Comparison of ENCODE assay signal across 1 cellular context in the genomic region with DNA sequence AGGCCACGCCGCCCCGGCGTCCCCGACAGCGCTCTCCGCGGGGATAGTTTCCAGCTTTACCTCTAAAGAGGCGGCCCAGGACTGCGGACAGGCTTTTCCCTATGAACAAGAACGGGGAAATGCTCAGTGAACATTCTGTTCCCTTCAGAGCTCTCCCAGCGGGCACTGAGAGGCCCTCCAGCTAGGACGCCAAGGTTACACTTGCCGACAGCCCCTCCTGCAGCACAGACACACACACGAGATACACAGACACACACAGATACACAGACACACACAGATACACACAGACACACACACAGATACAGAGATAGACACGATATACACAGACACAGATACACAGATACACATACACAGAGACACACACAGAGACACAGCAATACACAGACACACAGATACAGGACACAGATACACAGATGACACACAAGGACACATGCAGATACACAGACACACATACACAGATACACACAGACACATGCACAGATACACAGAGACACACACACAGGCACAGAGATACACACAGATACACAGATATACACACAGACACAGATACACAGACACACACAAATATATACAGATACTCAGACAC.
TF ChIP-seq lines count a peak whose summit lies in the region.

No MANE protein-coding gene starts in this region.

TF ChIP-seq in K562, 482 proteins besides CTCF, POLR2A, EP300 and RAD21 (continued from another document):
- TF ChIP-seq, protein P1, sequence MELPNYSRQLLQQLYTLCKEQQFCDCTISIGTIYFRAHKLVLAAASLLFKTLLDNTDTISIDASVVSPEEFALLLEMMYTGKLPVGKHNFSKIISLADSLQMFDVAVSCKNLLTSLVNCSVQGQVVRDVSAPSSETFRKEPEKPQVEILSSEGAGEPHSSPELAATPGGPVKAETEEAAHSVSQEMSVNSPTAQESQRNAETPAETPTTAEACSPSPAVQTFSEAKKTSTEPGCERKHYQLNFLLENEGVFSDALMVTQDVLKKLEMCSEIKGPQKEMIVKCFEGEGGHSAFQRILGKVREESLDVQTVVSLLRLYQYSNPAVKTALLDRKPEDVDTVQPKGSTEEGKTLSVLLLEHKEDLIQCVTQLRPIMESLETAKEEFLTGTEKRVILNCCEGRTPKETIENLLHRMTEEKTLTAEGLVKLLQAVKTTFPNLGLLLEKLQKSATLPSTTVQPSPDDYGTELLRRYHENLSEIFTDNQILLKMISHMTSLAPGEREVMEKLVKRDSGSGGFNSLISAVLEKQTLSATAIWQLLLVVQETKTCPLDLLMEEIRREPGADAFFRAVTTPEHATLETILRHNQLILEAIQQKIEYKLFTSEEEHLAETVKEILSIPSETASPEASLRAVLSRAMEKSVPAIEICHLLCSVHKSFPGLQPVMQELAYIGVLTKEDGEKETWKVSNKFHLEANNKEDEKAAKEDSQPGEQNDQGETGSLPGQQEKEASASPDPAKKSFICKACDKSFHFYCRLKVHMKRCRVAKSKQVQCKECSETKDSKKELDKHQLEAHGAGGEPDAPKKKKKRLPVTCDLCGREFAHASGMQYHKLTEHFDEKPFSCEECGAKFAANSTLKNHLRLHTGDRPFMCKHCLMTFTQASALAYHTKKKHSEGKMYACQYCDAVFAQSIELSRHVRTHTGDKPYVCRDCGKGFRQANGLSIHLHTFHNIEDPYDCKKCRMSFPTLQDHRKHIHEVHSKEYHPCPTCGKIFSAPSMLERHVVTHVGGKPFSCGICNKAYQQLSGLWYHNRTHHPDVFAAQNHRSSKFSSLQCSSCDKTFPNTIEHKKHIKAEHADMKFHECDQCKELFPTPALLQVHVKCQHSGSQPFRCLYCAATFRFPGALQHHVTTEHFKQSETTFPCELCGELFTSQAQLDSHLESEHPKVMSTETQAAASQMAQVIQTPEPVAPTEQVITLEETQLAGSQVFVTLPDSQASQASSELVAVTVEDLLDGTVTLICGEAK (IDR thresholded peaks at IDR 0.05): 0 out of 2 replicates have a peak, but pooled peaks have one; percentile 43
- TF ChIP-seq, protein P1 (CRISPR knock-in tag; IDR thresholded peaks at IDR 0.05): no peak
- TF ChIP-seq MCM7 (IDR thresholded peaks at IDR 0.05) (peak in 1 of 2 experiments; percentile 67; a peak in 1 of 4 replicates), ELF4 (CRISPR knock-in tag; IDR thresholded peaks at IDR 0.05) (0 out of 2 replicates have a peak, but pooled peaks have one; percentile 13), ZNF316 (IDR thresholded peaks at IDR 0.05) (peak; percentile 2; the same call in 1 of the 2 replicates), EHMT2 (IDR thresholded peaks at IDR 0.05) (0 out of 2 replicates have a peak, but pooled peaks have one; percentile 26), NR4A1 (CRISPR knock-in tag; IDR thresholded peaks at IDR 0.05) (no peak), NR4A1 (tag; IDR thresholded peaks at IDR 0.05) (no peak), RBM17 (IDR thresholded peaks at IDR 0.05; ENCODE audit: borderline replicate concordance, low read depth, low read length) (no peak), SMARCA5 (IDR thresholded peaks at IDR 0.05) (peak; percentile 76)
- TF ChIP-seq, protein P2, sequence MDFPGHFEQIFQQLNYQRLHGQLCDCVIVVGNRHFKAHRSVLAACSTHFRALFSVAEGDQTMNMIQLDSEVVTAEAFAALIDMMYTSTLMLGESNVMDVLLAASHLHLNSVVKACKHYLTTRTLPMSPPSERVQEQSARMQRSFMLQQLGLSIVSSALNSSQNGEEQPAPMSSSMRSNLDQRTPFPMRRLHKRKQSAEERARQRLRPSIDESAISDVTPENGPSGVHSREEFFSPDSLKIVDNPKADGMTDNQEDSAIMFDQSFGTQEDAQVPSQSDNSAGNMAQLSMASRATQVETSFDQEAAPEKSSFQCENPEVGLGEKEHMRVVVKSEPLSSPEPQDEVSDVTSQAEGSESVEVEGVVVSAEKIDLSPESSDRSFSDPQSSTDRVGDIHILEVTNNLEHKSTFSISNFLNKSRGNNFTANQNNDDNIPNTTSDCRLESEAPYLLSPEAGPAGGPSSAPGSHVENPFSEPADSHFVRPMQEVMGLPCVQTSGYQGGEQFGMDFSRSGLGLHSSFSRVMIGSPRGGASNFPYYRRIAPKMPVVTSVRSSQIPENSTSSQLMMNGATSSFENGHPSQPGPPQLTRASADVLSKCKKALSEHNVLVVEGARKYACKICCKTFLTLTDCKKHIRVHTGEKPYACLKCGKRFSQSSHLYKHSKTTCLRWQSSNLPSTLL (IDR thresholded peaks at IDR 0.05): 0 out of 2 replicates have a peak, but pooled peaks have one; percentile 20
- TF ChIP-seq, protein P3, sequence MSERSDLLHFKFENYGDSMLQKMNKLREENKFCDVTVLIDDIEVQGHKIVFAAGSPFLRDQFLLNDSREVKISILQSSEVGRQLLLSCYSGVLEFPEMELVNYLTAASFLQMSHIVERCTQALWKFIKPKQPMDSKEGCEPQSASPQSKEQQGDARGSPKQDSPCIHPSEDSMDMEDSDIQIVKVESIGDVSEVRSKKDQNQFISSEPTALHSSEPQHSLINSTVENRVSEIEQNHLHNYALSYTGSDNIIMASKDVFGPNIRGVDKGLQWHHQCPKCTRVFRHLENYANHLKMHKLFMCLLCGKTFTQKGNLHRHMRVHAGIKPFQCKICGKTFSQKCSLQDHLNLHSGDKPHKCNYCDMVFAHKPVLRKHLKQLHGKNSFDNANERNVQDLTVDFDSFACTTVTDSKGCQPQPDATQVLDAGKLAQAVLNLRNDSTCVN (CRISPR knock-in tag; IDR thresholded peaks at IDR 0.05): peak; percentile 64; the same call in 1 of the 2 replicates
- TF ChIP-seq, protein P4, sequence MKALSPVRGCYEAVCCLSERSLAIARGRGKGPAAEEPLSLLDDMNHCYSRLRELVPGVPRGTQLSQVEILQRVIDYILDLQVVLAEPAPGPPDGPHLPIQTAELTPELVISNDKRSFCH (CRISPR knock-in tag; IDR thresholded peaks at IDR 0.05): no peak
- TF ChIP-seq, protein P4 (tag; IDR thresholded peaks at IDR 0.05): no peak
- TF ChIP-seq, protein P5, sequence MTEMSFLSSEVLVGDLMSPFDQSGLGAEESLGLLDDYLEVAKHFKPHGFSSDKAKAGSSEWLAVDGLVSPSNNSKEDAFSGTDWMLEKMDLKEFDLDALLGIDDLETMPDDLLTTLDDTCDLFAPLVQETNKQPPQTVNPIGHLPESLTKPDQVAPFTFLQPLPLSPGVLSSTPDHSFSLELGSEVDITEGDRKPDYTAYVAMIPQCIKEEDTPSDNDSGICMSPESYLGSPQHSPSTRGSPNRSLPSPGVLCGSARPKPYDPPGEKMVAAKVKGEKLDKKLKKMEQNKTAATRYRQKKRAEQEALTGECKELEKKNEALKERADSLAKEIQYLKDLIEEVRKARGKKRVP (CRISPR knock-in tag; IDR thresholded peaks at IDR 0.05): no peak
